31 cellular contexts compared by ENCODE assay signal in genomic region chr2:2226326-2226725, GRCh38.
"Had no signal": no experiment of that assay in that cellular context is flagged by ENCODE, and none has a peak within 500 bp of the region (broad histone marks: within the 10 kb centered on the region; RNA-seq: fewer than 3 reads in every experiment).

No MANE protein-coding gene starts in this region.

- H3K9me3 Mint-ChIP-seq: activated CD4-positive, alpha-beta memory T cell treated with anti-CD3 and anti-CD28 coated beads for 36 hours; activated CD4-positive, alpha-beta T cell treated with anti-CD3 and anti-CD28 coated beads, Interleukin-2, amount 10 ng/mL, durations not matched to agents 24 days and 14 days; activated naive CD4-positive, alpha-beta T cell treated with anti-CD3 and anti-CD28 coated beads, Interleukin-2, amount 10 ng/mL, durations not matched to agents 7 days and 5 days; activated naive CD4-positive, alpha-beta T cell treated with anti-CD3 and anti-CD28 coated beads, Interleukin-2, amount 50 U/mL, for 72 hours; activated naive CD8-positive, alpha-beta T cell treated with anti-CD3 and anti-CD28 coated beads, Interleukin-2, amount 10 ng/mL, durations not matched to agents 7 days and 5 days; activated T-helper 1 cell treated with anti-CD3 and anti-CD28 coated beads, Interleukin-12 subunit alpha, Interleukin-12 subunit beta, Interleukin-2, Interleukin-4 antibody, amounts not matched to agents 30 ng/mL and 10 ng/mL and 1 ng/mL, durations not matched to agents 14 hours and 24 hours and 36 hours; activated T-helper 2 cell treated with anti-CD3 and anti-CD28 coated beads, Interferon-gamma antibody, Interleukin-2, Interleukin-4, amounts not matched to agents 10 μg/mL and 5 μg/mL and 100 μg/mL, durations not matched to agents 14 hours and 24 hours and 36 hours; T-helper 2 cell treated with Interferon-gamma antibody and Interleukin-4, amounts not matched to agents 5 μg/mL and 100 μg/mL, for 36 hours had no signal

- ATAC-seq: activated CD4-positive, alpha-beta T cell treated with anti-CD3 and anti-CD28 coated beads for 36 hours; activated CD8-positive, alpha-beta memory T cell treated with anti-CD3 and anti-CD28 coated beads, Interleukin-2, amount 10 ng/mL, durations not matched to agents 7 days and 5 days; activated CD8-positive, alpha-beta T cell treated with anti-CD3 and anti-CD28 coated beads, Interleukin-2, amount 10 ng/mL, durations not matched to agents 7 days and 5 days; activated naive CD4-positive, alpha-beta T cell treated with anti-CD3 and anti-CD28 coated beads, Interleukin-2, amount 50 U/mL, for 72 hours; gastroesophageal sphincter; heart right ventricle; T-helper 17 cell had no signal

- H3K4me3 Mint-ChIP-seq: activated CD4-positive, alpha-beta memory T cell treated with anti-CD3 and anti-CD28 coated beads for 36 hours; activated CD4-positive, alpha-beta T cell treated with anti-CD3 and anti-CD28 coated beads for 36 hours; activated CD4-positive, alpha-beta T cell treated with anti-CD3 and anti-CD28 coated beads, Interleukin-2, amount 10 ng/mL, durations not matched to agents 24 days and 14 days; activated CD8-positive, alpha-beta memory T cell treated with anti-CD3 and anti-CD28 coated beads, Interleukin-2, amount 10 ng/mL, durations not matched to agents 7 days and 5 days; activated CD8-positive, alpha-beta T cell treated with anti-CD3 and anti-CD28 coated beads, Interleukin-2, amount 10 ng/mL, durations not matched to agents 7 days and 5 days; activated naive CD4-positive, alpha-beta T cell treated with anti-CD3 and anti-CD28 coated beads, Interleukin-2, amount 10 ng/mL, durations not matched to agents 7 days and 5 days; activated naive CD8-positive, alpha-beta T cell treated with anti-CD3 and anti-CD28 coated beads, Interleukin-2, amount 10 ng/mL, durations not matched to agents 7 days and 5 days; activated T-helper 1 cell treated with anti-CD3 and anti-CD28 coated beads, Interleukin-12 subunit alpha, Interleukin-12 subunit beta, Interleukin-2, Interleukin-4 antibody, amounts not matched to agents 30 ng/mL and 10 ng/mL and 1 ng/mL, durations not matched to agents 14 hours and 24 hours and 36 hours; central memory CD8-positive, alpha-beta T cell; T-helper 17 cell; T-helper 2 cell treated with Interferon-gamma antibody and Interleukin-4, amounts not matched to agents 5 μg/mL and 100 μg/mL, for 36 hours had no signal

- DNase-seq: activated CD4-positive, alpha-beta memory T cell treated with anti-CD3 and anti-CD28 coated beads for 36 hours; activated CD4-positive, alpha-beta T cell treated with anti-CD3 and anti-CD28 coated beads for 36 hours; activated CD4-positive, alpha-beta T cell treated with anti-CD3 and anti-CD28 coated beads, Interleukin-2, amount 10 ng/mL, durations not matched to agents 24 days and 14 days; activated CD4-positive, CD25-positive, alpha-beta regulatory T cell; activated CD4-positive, CD25-positive, alpha-beta regulatory T cell treated with anti-CD3 and anti-CD28 coated beads, Interleukin-2, amount 50 U/mL, for 72 hours; activated CD8-positive, alpha-beta memory T cell treated with anti-CD3 and anti-CD28 coated beads, Interleukin-2, amount 10 ng/mL, durations not matched to agents 7 days and 5 days; activated CD8-positive, alpha-beta memory T cell treated with anti-CD3 and anti-CD28 coated beads, Interleukin-2, amount 50 U/mL, for 4 hours; activated CD8-positive, alpha-beta T cell treated with anti-CD3 and anti-CD28 coated beads, Interleukin-2, amount 10 ng/mL, durations not matched to agents 7 days and 5 days; activated gamma-delta T cell; activated naive CD4-positive, alpha-beta T cell; activated naive CD4-positive, alpha-beta T cell treated with anti-CD3 and anti-CD28 coated beads, Interleukin-2, amount 10 ng/mL, durations not matched to agents 7 days and 5 days; activated naive CD8-positive, alpha-beta T cell treated with anti-CD3 and anti-CD28 coated beads, Interleukin-2, amount 10 ng/mL, durations not matched to agents 7 days and 5 days; activated T-cell treated with anti-CD3 and anti-CD28 coated beads, Interleukin-2, amount 50 U/mL, for 1 hour; activated T-cell treated with anti-CD3 and anti-CD28 coated beads, Interleukin-2, amount 50 U/mL, for 48 hours; anterior cingulate cortex; brain microvascular endothelial cell; colonic mucosa; effector CD8-positive, alpha-beta T cell; esophagus squamous epithelium; foreskin melanocyte; heart right ventricle; T-helper 1 cell; T-helper 17 cell; T1000; WERI-Rb-1 had no signal

- H3K36me3 Mint-ChIP-seq: activated CD4-positive, alpha-beta memory T cell treated with anti-CD3 and anti-CD28 coated beads for 36 hours; activated CD8-positive, alpha-beta memory T cell treated with anti-CD3 and anti-CD28 coated beads, Interleukin-2, amount 10 ng/mL, durations not matched to agents 7 days and 5 days; activated naive CD4-positive, alpha-beta T cell treated with anti-CD3 and anti-CD28 coated beads, Interleukin-2, amount 10 ng/mL, durations not matched to agents 7 days and 5 days; activated naive CD4-positive, alpha-beta T cell treated with anti-CD3 and anti-CD28 coated beads, Interleukin-2, amount 50 U/mL, for 72 hours; activated naive CD8-positive, alpha-beta T cell treated with anti-CD3 and anti-CD28 coated beads, Interleukin-2, amount 10 ng/mL, durations not matched to agents 7 days and 5 days had no signal

- H3K4me1 Mint-ChIP-seq: activated CD4-positive, alpha-beta T cell treated with anti-CD3 and anti-CD28 coated beads for 36 hours; activated CD4-positive, alpha-beta T cell treated with anti-CD3 and anti-CD28 coated beads, Interleukin-2, amount 10 ng/mL, durations not matched to agents 24 days and 14 days; activated CD8-positive, alpha-beta memory T cell treated with anti-CD3 and anti-CD28 coated beads, Interleukin-2, amount 10 ng/mL, durations not matched to agents 7 days and 5 days; activated naive CD4-positive, alpha-beta T cell treated with anti-CD3 and anti-CD28 coated beads, Interleukin-2, amount 10 ng/mL, durations not matched to agents 7 days and 5 days; activated naive CD8-positive, alpha-beta T cell treated with anti-CD3 and anti-CD28 coated beads, Interleukin-2, amount 10 ng/mL, durations not matched to agents 7 days and 5 days; central memory CD8-positive, alpha-beta T cell; T-helper 17 cell had no signal

- H3K27me3 Mint-ChIP-seq: activated CD4-positive, alpha-beta memory T cell treated with anti-CD3 and anti-CD28 coated beads for 36 hours; activated CD8-positive, alpha-beta memory T cell treated with anti-CD3 and anti-CD28 coated beads, Interleukin-2, amount 10 ng/mL, durations not matched to agents 7 days and 5 days; central memory CD8-positive, alpha-beta T cell had no signal

- H3K27ac Mint-ChIP-seq: activated CD4-positive, alpha-beta memory T cell treated with anti-CD3 and anti-CD28 coated beads for 36 hours; activated CD4-positive, alpha-beta T cell treated with anti-CD3 and anti-CD28 coated beads for 36 hours; activated CD4-positive, alpha-beta T cell treated with anti-CD3 and anti-CD28 coated beads, Interleukin-2, amount 10 ng/mL, durations not matched to agents 24 days and 14 days; activated CD8-positive, alpha-beta memory T cell treated with anti-CD3 and anti-CD28 coated beads, Interleukin-2, amount 10 ng/mL, durations not matched to agents 7 days and 5 days; activated CD8-positive, alpha-beta T cell treated with anti-CD3 and anti-CD28 coated beads, Interleukin-2, amount 10 ng/mL, durations not matched to agents 7 days and 5 days; activated naive CD4-positive, alpha-beta T cell treated with anti-CD3 and anti-CD28 coated beads, Interleukin-2, amount 10 ng/mL, durations not matched to agents 7 days and 5 days; activated naive CD4-positive, alpha-beta T cell treated with anti-CD3 and anti-CD28 coated beads, Interleukin-2, amount 50 U/mL, for 72 hours; activated naive CD8-positive, alpha-beta T cell treated with anti-CD3 and anti-CD28 coated beads, Interleukin-2, amount 10 ng/mL, durations not matched to agents 7 days and 5 days; activated T-helper 1 cell treated with anti-CD3 and anti-CD28 coated beads, Interleukin-12 subunit alpha, Interleukin-12 subunit beta, Interleukin-2, Interleukin-4 antibody, amounts not matched to agents 30 ng/mL and 10 ng/mL and 1 ng/mL, durations not matched to agents 14 hours and 24 hours and 36 hours; activated T-helper 2 cell treated with anti-CD3 and anti-CD28 coated beads, Interferon-gamma antibody, Interleukin-2, Interleukin-4, amounts not matched to agents 10 μg/mL and 5 μg/mL and 100 μg/mL, durations not matched to agents 14 hours and 24 hours and 36 hours; T-helper 17 cell; T-helper 2 cell treated with Interferon-gamma antibody and Interleukin-4, amounts not matched to agents 5 μg/mL and 100 μg/mL, for 36 hours had no signal
